ENCODE assay signal across 15 cellular contexts in genomic region chr11:128948583-128948982, GRCh38. TPM values are rescaled to one million over a fixed set of nuclear protein-coding genes. Genes with fewer than 3 reads are reported as not detected.
A peak's percentile ranks its signal among the peaks of the same experiment; 100 is the strongest.
DNase-seq lines count a peak whose midpoint lies in the region; ATAC-seq and TF ChIP-seq lines count a peak whose summit lies in the region.
"Had no signal": no experiment of that assay in that cellular context is flagged by ENCODE, and none has a peak within 500 bp of the region (broad histone marks: within the 10 kb centered on the region; RNA-seq: fewer than 3 reads in every experiment).

No MANE protein-coding gene starts in this region.

- TF ChIP-seq EP300 in Ishikawa (IDR thresholded peaks at IDR 0.05; ENCODE audit: borderline replicate concordance) (no peak), esophagus muscularis mucosa (IDR thresholded peaks at IDR 0.05) (no peak)

- TF ChIP-seq CTCF in GM06990 (IDR thresholded peaks at IDR 0.05; ENCODE audit: insufficient read depth, low read length, poor library complexity, severe bottlenecking) (peak; percentile 19), astrocyte of the spinal cord (IDR thresholded peaks at IDR 0.05; ENCODE audit: low read depth, low read length) (peak; percentile 22), esophagus muscularis mucosa (IDR thresholded peaks at IDR 0.05) (no peak)

- H3K27me3 ChIP-seq in GM06990 (replicated peaks; ENCODE audit: control insufficient read depth, insufficient read depth, low read length) (no peaks in the 10 kb centered on the region; the same call in 1 of the 2 replicates), esophagus muscularis mucosa (peaks cover 0 to 20% (median 0%) of the 10 kb centered on the region in 4 donors)
- H3K27me3 ChIP-seq: suprapubic skin had no signal

- H3K27ac ChIP-seq in esophagus muscularis mucosa (replicated peaks in 1 of 4) = no peak overlapping the region
- H3K27ac ChIP-seq: KMS-11, suprapubic skin had no signal

- H3K27ac Mint-ChIP-seq in immature natural killer cell = no peak overlapping the region
- H3K27ac Mint-ChIP-seq: T-helper 1 cell treated with Interleukin-12 subunit alpha and Interleukin-12 subunit beta and Interleukin-4 antibody, amounts not matched to agents 30 μg/mL and 1 μg/mL, for 36 hours had no signal

- intact Hi-C loops in esophagus muscularis mucosa (cut with DNase I) = no loop called here

- H3K4me3 ChIP-seq in GM06990 (replicated peaks; ENCODE audit: low read depth, low read length) = no peak overlapping the region
- no peak overlapping the region for H3K4me3 ChIP-seq in astrocyte of the spinal cord (ENCODE audit: low read depth, low read length)
- H3K4me3 ChIP-seq in esophagus muscularis mucosa = no peak overlapping the region
- H3K4me3 ChIP-seq: suprapubic skin had no signal

- no peak for ATAC-seq in HG02610 (IDR thresholded peaks at IDR 0.05; ENCODE audit: unreplicated experiment)

- H3K4me1 ChIP-seq in esophagus muscularis mucosa = no peaks in the 10 kb centered on the region

- H3K36me3 ChIP-seq in GM06990 (ENCODE audit: control insufficient read depth, insufficient read depth, low read length) (no peaks in the 10 kb centered on the region), esophagus muscularis mucosa (no peaks in the 10 kb centered on the region)
- H3K36me3 ChIP-seq: suprapubic skin had no signal

- H3K4me1 Mint-ChIP-seq in immature natural killer cell = no peaks in the 10 kb centered on the region

- no peaks in the 10 kb centered on the region for H3K36me3 Mint-ChIP-seq in immature natural killer cell

- TF ChIP-seq POLR2A in esophagus muscularis mucosa (IDR thresholded peaks at IDR 0.05; ENCODE audit: low read depth) = no peak

- TF ChIP-seq RAD21 in Ishikawa (IDR thresholded peaks at IDR 0.05; ENCODE audit: low read depth) = peak; percentile 72

- 60% methylated on average over 3 of the region's 3 CpGs for WGBS in esophagus muscularis mucosa

- no peaks in the 10 kb centered on the region for H3K9me3 Mint-ChIP-seq in immature natural killer cell
- H3K9me3 Mint-ChIP-seq: T-helper 1 cell treated with Interleukin-12 subunit alpha and Interleukin-12 subunit beta and Interleukin-4 antibody, amounts not matched to agents 30 μg/mL and 1 μg/mL, for 36 hours had no signal

- DNase-seq in GM06990 (ENCODE audit: extremely low read depth, insufficient read length) = no peak
- DNase-seq in astrocyte of the spinal cord (ENCODE audit: low read depth, low spot score) = no peak
- peak in 2 of 3 donors; percentile 10 to 16 for DNase-seq in immature natural killer cell
- DNase-seq in cortex of kidney (lab: John Stamatoyannopoulos, UW) = no peak
- DNase-seq in effector CD4-positive, alpha-beta T cell = no peak
- DNase-seq in esophagus muscularis mucosa (ENCODE audit: extremely low spot score) = no peak
- DNase-seq: activated CD8-positive, alpha-beta memory T cell treated with anti-CD3 and anti-CD28 coated beads, Interleukin-2, amount 50 U/mL, for 4 hours; aorta; NCI-H524 treated with DMSO at 0.1 percent for 48 hours; stimulated activated CD4-positive, alpha-beta T cell treated with anti-CD3 and anti-CD28 coated beads, Interleukin-4, amount 100 ng/mL, for 4 hours had no signal

- no peak overlapping the region for H3K4me3 Mint-ChIP-seq in immature natural killer cell
- H3K4me3 Mint-ChIP-seq: T-helper 1 cell treated with Interleukin-12 subunit alpha and Interleukin-12 subunit beta and Interleukin-4 antibody, amounts not matched to agents 30 μg/mL and 1 μg/mL, for 36 hours had no signal

- H3K9me3 ChIP-seq in esophagus muscularis mucosa = no peaks in the 10 kb centered on the region
- H3K9me3 ChIP-seq: suprapubic skin had no signal

- H3K27me3 Mint-ChIP-seq in immature natural killer cell (ENCODE audit: low read depth in 3 of 3) = peaks cover 0 to 2% (median 1%) of the 10 kb centered on the region in 3 donors

- in situ Hi-C loops in astrocyte of the spinal cord (cut with HindIII; ENCODE audit: low sequenced_read_pairs) = no loop called here

TF ChIP-seq in Ishikawa, 13 proteins besides CTCF, POLR2A, EP300 and RAD21:
- TF ChIP-seq EGR1 (IDR thresholded peaks at IDR 0.05) = no peak
- no peak for TF ChIP-seq ZBTB7A (IDR thresholded peaks at IDR 0.05; ENCODE audit: low read depth)
- TF ChIP-seq MAX (IDR thresholded peaks at IDR 0.05) = no peak
- no peak for TF ChIP-seq TCF12 (IDR thresholded peaks at IDR 0.05; ENCODE audit: low read depth)
- TF ChIP-seq NFIC (IDR thresholded peaks at IDR 0.05) = no peak
- no peak for TF ChIP-seq REST (IDR thresholded peaks at IDR 0.05; ENCODE audit: low read depth)
- no peak for TF ChIP-seq TAF1 (IDR thresholded peaks at IDR 0.05; ENCODE audit: low read depth)

RNA-seq across cellular contexts. Expression of gene TP53AIP1, which starts 5.9 kb away (rescaled TPM):
- polyA plus RNA-seq in immature natural killer cell = not detected
- total RNA-seq in esophagus muscularis mucosa = under 1 TPM in 1 of 4 donors, not detected in 3; 0.57 TPM
- total RNA-seq: aorta had no signal
- polyA plus RNA-seq: aorta had no signal

RNA-seq across cellular contexts. Expression of gene KCNJ5, which starts 57.4 kb away (rescaled TPM):
- not detected for polyA plus RNA-seq in immature natural killer cell
- 1 to 10 TPM in 2 of 4 donors, under 1 TPM in 2; 0.80 to 3.8 (median 1.00) TPM for total RNA-seq in esophagus muscularis mucosa

Comparison
In these comparisons a context has a peak if more than half of its experiments do, and no peak if none do; other contexts are left out.
1. DNase-seq: peak in immature natural killer cell (2 of 3); none in GM06990 (single experiment), astrocyte of the spinal cord (single experiment), cortex of kidney (single experiment), effector CD4-positive, alpha-beta T cell (single experiment) and esophagus muscularis mucosa (single experiment).
2. CTCF ChIP-seq: peak in GM06990 (single experiment) and astrocyte of the spinal cord (single experiment); none in esophagus muscularis mucosa (0 of 3).